17 cellular contexts compared by ENCODE assay signal in the genomic region with DNA sequence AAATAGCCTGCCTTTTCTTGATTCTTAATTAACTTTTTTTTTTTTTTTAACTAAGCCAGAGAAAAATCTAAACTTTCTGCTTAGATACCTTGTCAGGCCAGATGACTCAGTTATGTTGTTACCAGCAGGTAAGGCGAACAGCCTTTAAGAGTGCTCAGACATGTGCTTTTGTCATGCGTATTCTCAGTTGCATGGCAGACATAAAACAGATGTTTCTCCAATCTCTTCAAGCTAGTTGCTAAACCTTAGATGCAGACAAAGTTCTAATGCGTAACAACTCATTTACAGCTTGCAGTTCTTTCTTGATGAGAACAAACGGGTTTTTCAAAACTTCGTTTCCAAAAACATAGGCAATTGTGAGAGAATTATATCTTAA. TPM values are rescaled to one million over a fixed set of nuclear protein-coding genes. Genes with fewer than 3 reads are reported as not detected.
"Had no signal": no experiment of that assay in that cellular context is flagged by ENCODE, and none has a peak within 500 bp of the region (broad histone marks: within the 10 kb centered on the region; RNA-seq: fewer than 3 reads in every experiment).

No MANE protein-coding gene starts in this region.

- H3K36me3 ChIP-seq: neutrophil, upper lobe of left lung, WERI-Rb-1 had no signal

- H3K27ac ChIP-seq: neutrophil, upper lobe of left lung, WERI-Rb-1 had no signal

- H3K27me3 Mint-ChIP-seq: central memory CD8-positive, alpha-beta T cell; naive B cell had no signal

- H3K4me1 ChIP-seq: upper lobe of left lung had no signal

- H3K4me3 Mint-ChIP-seq: activated CD8-positive, alpha-beta T cell treated with anti-CD3 and anti-CD28 coated beads, Interleukin-2, amount 10 ng/mL, durations not matched to agents 7 days and 5 days; activated naive CD4-positive, alpha-beta T cell treated with anti-CD3 and anti-CD28 coated beads for 36 hours; activated T-helper 1 cell treated with anti-CD3 and anti-CD28 coated beads, Interleukin-12 subunit alpha, Interleukin-12 subunit beta, Interleukin-2, Interleukin-4 antibody, amounts not matched to agents 30 ng/mL and 10 ng/mL and 1 ng/mL, durations not matched to agents 14 hours and 24 hours and 36 hours; central memory CD8-positive, alpha-beta T cell; naive B cell had no signal

- H3K9me3 Mint-ChIP-seq: activated T-helper 1 cell treated with anti-CD3 and anti-CD28 coated beads, Interleukin-12 subunit alpha, Interleukin-12 subunit beta, Interleukin-2, Interleukin-4 antibody, amounts not matched to agents 30 ng/mL and 10 ng/mL and 1 ng/mL, durations not matched to agents 14 hours and 24 hours and 36 hours had no signal

- H3K4me1 Mint-ChIP-seq: central memory CD8-positive, alpha-beta T cell; naive B cell had no signal

- ATAC-seq: activated CD8-positive, alpha-beta T cell treated with anti-CD3 and anti-CD28 coated beads, Interleukin-2, amount 10 ng/mL, durations not matched to agents 7 days and 5 days had no signal

- H3K36me3 Mint-ChIP-seq: naive B cell had no signal

- H3K27me3 ChIP-seq: neutrophil, upper lobe of left lung had no signal

- DNase-seq: activated CD4-positive, alpha-beta T cell treated with anti-CD3 and anti-CD28 coated beads for 48 hours; activated CD8-positive, alpha-beta T cell treated with anti-CD3 and anti-CD28 coated beads, Interleukin-2, amount 10 ng/mL, durations not matched to agents 7 days and 5 days; activated naive CD4-positive, alpha-beta T cell treated with anti-CD3 and anti-CD28 coated beads for 36 hours; erythroblast; naive B cell; stimulated activated naive CD4-positive, alpha-beta T cell treated with Interleukin-2 at 50 U/mL for 16 hours; T-helper 1 cell; upper lobe of left lung; WERI-Rb-1 had no signal

- H3K27ac Mint-ChIP-seq: activated CD8-positive, alpha-beta T cell treated with anti-CD3 and anti-CD28 coated beads, Interleukin-2, amount 10 ng/mL, durations not matched to agents 7 days and 5 days; activated naive CD4-positive, alpha-beta T cell treated with anti-CD3 and anti-CD28 coated beads for 36 hours; activated T-helper 1 cell treated with anti-CD3 and anti-CD28 coated beads, Interleukin-12 subunit alpha, Interleukin-12 subunit beta, Interleukin-2, Interleukin-4 antibody, amounts not matched to agents 30 ng/mL and 10 ng/mL and 1 ng/mL, durations not matched to agents 14 hours and 24 hours and 36 hours; naive B cell had no signal

RNA-seq across cellular contexts. Expression of a gene that starts 49.7 kb away (rescaled TPM):
- total RNA-seq: activated CD8-positive, alpha-beta T cell treated with anti-CD3 and anti-CD28 coated beads, Interleukin-2, amount 10 ng/mL, durations not matched to agents 7 days and 5 days; activated naive CD4-positive, alpha-beta T cell treated with anti-CD3 and anti-CD28 coated beads for 36 hours; activated T-helper 1 cell treated with anti-CD3 and anti-CD28 coated beads, Interleukin-12 subunit alpha, Interleukin-12 subunit beta, Interleukin-2, Interleukin-4 antibody, amounts not matched to agents 30 ng/mL and 10 ng/mL and 1 ng/mL, durations not matched to agents 14 hours and 24 hours and 36 hours; dermis blood vessel endothelial cell; liver; posterior vena cava; SK-MEL-5; upper lobe of left lung had no signal
- polyA plus RNA-seq: adipose tissue, liver had no signal
